Comparison of ENCODE assay signal across 1 cellular context in the genomic region with DNA sequence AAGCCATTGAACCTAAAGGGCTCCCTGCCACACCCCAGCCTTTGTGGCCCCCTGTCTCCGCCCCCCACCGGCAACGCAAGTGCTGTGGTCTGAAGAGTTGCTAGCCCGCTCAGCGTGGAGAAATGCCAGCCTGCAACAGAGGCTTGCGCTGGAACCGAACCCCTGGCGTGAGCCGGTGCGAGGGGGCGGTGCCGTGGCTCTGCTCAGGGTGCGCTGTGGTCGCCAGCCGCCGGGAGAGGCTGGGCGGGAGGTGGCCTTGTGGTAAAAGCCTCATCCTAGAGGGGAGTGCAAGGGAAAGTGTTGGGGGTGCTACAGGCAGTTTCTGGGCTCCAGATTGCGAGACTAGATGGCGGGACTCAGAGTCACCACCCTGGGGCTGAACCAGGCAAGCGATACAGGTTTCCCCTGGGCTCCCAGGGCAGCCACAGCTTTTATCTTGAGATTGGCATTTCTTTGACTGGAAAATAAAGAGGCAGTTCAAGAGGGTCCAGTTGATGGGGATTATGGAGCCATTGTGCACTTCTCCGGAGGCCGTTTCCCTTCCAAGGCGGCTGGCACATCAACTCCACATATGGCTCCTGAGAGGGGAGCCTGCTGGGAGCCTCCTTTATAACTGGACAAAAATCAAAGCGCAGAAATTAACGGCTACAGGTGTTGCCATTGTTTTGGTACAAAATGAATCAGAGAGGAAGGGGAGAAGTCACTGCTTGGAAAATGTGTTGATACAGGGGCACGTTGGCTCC.
TF ChIP-seq lines count a peak whose summit lies in the region.

No MANE protein-coding gene starts in this region.

TF ChIP-seq in IMR-90, 13 proteins besides CTCF, POLR2A, EP300 and RAD21:
- TF ChIP-seq BHLHE40 (IDR thresholded peaks at IDR 0.05; ENCODE audit: low read depth, low read length) = no peak
- TF ChIP-seq CHD1 (IDR thresholded peaks at IDR 0.05; ENCODE audit: low read depth, low read length) = no peak
- TF ChIP-seq RCOR1 (IDR thresholded peaks at IDR 0.05; ENCODE audit: insufficient replicate concordance, low read length) = no peak
- TF ChIP-seq RFX5 (IDR thresholded peaks at IDR 0.05; ENCODE audit: low read depth, low read length) = no peak
- TF ChIP-seq, protein P1, sequence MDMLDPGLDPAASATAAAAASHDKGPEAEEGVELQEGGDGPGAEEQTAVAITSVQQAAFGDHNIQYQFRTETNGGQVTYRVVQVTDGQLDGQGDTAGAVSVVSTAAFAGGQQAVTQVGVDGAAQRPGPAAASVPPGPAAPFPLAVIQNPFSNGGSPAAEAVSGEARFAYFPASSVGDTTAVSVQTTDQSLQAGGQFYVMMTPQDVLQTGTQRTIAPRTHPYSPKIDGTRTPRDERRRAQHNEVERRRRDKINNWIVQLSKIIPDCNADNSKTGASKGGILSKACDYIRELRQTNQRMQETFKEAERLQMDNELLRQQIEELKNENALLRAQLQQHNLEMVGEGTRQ (IDR thresholded peaks at IDR 0.05; ENCODE audit: low read depth, low read length) = no peak
- TF ChIP-seq NFE2L2 (IDR thresholded peaks at IDR 0.05; ENCODE audit: low read depth, low read length) = no peak
- TF ChIP-seq, protein P2, sequence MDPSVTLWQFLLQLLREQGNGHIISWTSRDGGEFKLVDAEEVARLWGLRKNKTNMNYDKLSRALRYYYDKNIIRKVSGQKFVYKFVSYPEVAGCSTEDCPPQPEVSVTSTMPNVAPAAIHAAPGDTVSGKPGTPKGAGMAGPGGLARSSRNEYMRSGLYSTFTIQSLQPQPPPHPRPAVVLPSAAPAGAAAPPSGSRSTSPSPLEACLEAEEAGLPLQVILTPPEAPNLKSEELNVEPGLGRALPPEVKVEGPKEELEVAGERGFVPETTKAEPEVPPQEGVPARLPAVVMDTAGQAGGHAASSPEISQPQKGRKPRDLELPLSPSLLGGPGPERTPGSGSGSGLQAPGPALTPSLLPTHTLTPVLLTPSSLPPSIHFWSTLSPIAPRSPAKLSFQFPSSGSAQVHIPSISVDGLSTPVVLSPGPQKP (IDR thresholded peaks at IDR 0.05; ENCODE audit: borderline replicate concordance, low read depth, low read length) = no peak
- TF ChIP-seq MXI1 (IDR thresholded peaks at IDR 0.05; ENCODE audit: borderline replicate concordance, low read depth, low read length) = no peak
- no peak for TF ChIP-seq CEBPB (IDR thresholded peaks at IDR 0.05; ENCODE audit: low read depth, low read length)
- no peak for TF ChIP-seq SMC3 (IDR thresholded peaks at IDR 0.05; ENCODE audit: low read depth, low read length)
- no peak for TF ChIP-seq MAFK (IDR thresholded peaks at IDR 0.05; ENCODE audit: low read depth, low read length)
- TF ChIP-seq MAZ (IDR thresholded peaks at IDR 0.05; ENCODE audit: borderline replicate concordance, low read depth, low read length) = no peak
- no peak for TF ChIP-seq FOS (IDR thresholded peaks at IDR 0.05; ENCODE audit: low read depth, low read length)
